ENCODE assay signal across 18 cellular contexts in the genomic region with DNA sequence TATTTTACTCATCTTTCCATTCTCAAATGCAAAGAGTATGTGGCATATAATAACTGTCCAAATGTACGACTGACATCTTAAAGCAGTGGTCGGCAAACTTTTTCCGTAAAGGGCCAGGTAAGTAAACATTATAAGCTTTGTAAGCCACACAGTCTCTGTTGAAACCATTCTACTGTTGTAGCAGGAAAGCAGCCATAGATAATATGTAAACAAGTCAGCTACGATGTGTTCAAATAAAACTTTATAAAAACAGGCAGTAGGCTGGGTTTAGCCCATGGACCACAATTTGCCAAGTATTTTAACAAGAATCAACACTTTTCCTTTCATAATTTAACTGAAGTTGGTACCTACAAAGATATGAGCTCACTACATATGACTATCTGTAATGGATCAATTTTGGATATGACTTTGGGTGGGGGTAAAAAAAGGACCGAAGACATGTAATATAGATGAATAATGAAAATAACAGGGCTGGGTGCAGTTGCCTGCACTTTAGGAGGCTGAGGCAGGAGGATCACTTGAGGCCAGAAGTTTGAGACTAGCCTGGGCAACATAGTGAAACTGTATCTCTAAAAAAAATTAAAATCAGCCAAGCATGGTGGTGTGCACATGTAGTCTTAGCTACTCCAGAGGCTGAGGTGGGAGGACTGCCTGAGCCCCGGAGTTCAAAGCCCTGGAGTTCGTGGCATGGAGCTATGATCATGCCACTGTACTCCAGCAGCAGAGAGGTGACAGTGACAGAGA. TPM values are rescaled to one million over a fixed set of nuclear protein-coding genes. Genes with fewer than 3 reads are reported as not detected.
DNase-seq lines count a peak whose midpoint lies in the region; ATAC-seq, FAIRE-seq and TF ChIP-seq lines count a peak whose summit lies in the region.
"Had no signal": no experiment of that assay in that cellular context is flagged by ENCODE, and none has a peak within 500 bp of the region (broad histone marks: within the 10 kb centered on the region; RNA-seq: fewer than 3 reads in every experiment).

No MANE protein-coding gene starts in this region.

- peaks cover 2 to 22% (median 7%) of the 10 kb centered on the region in 3 experiments; a peak in 6 of 7 replicates for H3K36me3 Mint-ChIP-seq in H9 (ENCODE audit: insufficient read depth in 1 of 3, low read depth in 3 of 3)

- POLR2A ChIA-PET in GM12878 (lab: Charles Lee) = interaction anchor here (0.6 to 0.7 kb wide), 2 partner anchors 11 to 1436 kb away, joined by 4 read pairs; no protein-coding TSS in a partner anchor

- H2BK12ac ChIP-seq in H9 (ENCODE audit: insufficient read length, low read depth, low read length) = no peak overlapping the region
- H2BK12ac ChIP-seq in trophoblast cell (ENCODE audit: low read length) = no peak overlapping the region

- WGBS in H9 (ENCODE audit: extremely low coverage, insufficient read length, low lambda C conversion rate) = no CpG with 5 or more reads among the region's 7 CpGs
- 89% methylated on average over 7 of the region's 7 CpGs for WGBS in GM12878 (ENCODE audit: insufficient coverage, insufficient replicate concordance, low lambda C conversion rate, missing lambda C conversion rate)
- WGBS in trophoblast cell (ENCODE audit: extremely low coverage, insufficient coverage, insufficient read length) = no CpG with 5 or more reads among the region's 7 CpGs
- 94% methylated on average over 7 of the region's 7 CpGs for WGBS in ovary, 3 donors

- DNase-seq in cardiac muscle cell (ENCODE audit: low read depth in 1 of 2, low spot score in 1 of 2) (no peak), Right ventricle myocardium superior (no peak), H9 (no peak), GM12878 (ENCODE audit: low read depth, low spot score) (no peak), trophoblast cell (no peak), ovary (no peak)
- DNase-seq in effector memory CD4-positive, alpha-beta T cell = no peak
- DNase-seq: C1 segment of cervical spinal cord, DND-41, KBM-7, MV-4-11, NCI-H1417 treated with DMSO at 0.1 percent for 48 hours, NCI-H187 treated with DMSO at 0.1 percent for 48 hours, NCI-H226, NCI-H526, PC-3 had no signal

- intact Hi-C loops in Right ventricle myocardium superior (cut with DNase I) = loop anchor here (10.0 kb wide), 1 partner anchor 74 kb away; no protein-coding TSS in a partner anchor
- intact Hi-C loops in GM12878 (cut with micrococcal nuclease; ENCODE audit: unreplicated experiment) = loop anchor here (10.0 kb wide), 1 partner anchor 144 kb away; no protein-coding TSS in a partner anchor
- intact Hi-C loops in ovary (cut with DNase I) = no loop called here

- H3K23me2 ChIP-seq in H9 (ENCODE audit: insufficient read length, low read depth, low read length, poor library complexity, severe bottlenecking) = no peaks in the 10 kb centered on the region

- CTCF ChIA-PET in GM12878 (lab: Yijun Ruan, JAX) = interaction anchor here (0.7 to 2.2 kb wide), 7 partner anchors 12 to 144 kb away, joined by 3 to 4 read pairs (median 3); no protein-coding TSS in a partner anchor

- peaks cover 3% of the 10 kb centered on the region for H3K79me1 ChIP-seq in H9 (ENCODE audit: insufficient read depth, low read depth, low read length, poor library complexity, severe bottlenecking)
- peaks cover 5% of the 10 kb centered on the region for H3K79me1 ChIP-seq in trophoblast cell (ENCODE audit: low read length)

- H3K9ac ChIP-seq in H9 (ENCODE audit: extremely low read depth, insufficient read length, low read length) (no peak overlapping the region), GM12878 (ENCODE audit: control insufficient read depth, insufficient read depth, low read length) (no peak overlapping the region), trophoblast cell (ENCODE audit: low read length) (no peak overlapping the region)

- H3K4ac ChIP-seq in H9 (ENCODE audit: low read depth, low read length) = no peak overlapping the region
- H3K4ac ChIP-seq in trophoblast cell (ENCODE audit: low read depth, low read length) = peak overlapping the region; percentile 96

- ATAC-seq in Right ventricle myocardium superior (ENCODE audit: poor library complexity) = no peak
- no peak for ATAC-seq in GM12878
- no peak for ATAC-seq in GM21528 (IDR thresholded peaks at IDR 0.05; ENCODE audit: low FRiP score, unreplicated experiment)
- ATAC-seq: PC-3 had no signal

- peak overlapping the region in 2 of 3 experiments; percentile 12 to 74; a peak in 2 of 7 replicates for H3K27ac Mint-ChIP-seq in H9

- H4K12ac ChIP-seq in trophoblast cell (ENCODE audit: low read depth, low read length) = no peak overlapping the region

- H3K23ac ChIP-seq in H9 (ENCODE audit: insufficient read length, low read depth, low read length) = no peak overlapping the region
- H3K23ac ChIP-seq in trophoblast cell (ENCODE audit: low read length) = no peak overlapping the region

- H2BK5ac ChIP-seq in H9 (ENCODE audit: insufficient read length, low read length) = no peak overlapping the region
- H2BK5ac ChIP-seq in trophoblast cell (ENCODE audit: low read depth, low read length, poor library complexity) = no peak overlapping the region

- H2AFZ ChIP-seq in H9 (ENCODE audit: low read length) = no peak overlapping the region
- no peak overlapping the region for H2AFZ ChIP-seq in GM12878 (ENCODE audit: control insufficient read depth, low read depth, low read length)
- H2AFZ ChIP-seq in trophoblast cell (ENCODE audit: insufficient read depth, low read length, poor library complexity) = no peak overlapping the region

- H3K9me3 ChIP-seq in cardiac muscle cell (ENCODE audit: low read depth) = no peaks in the 10 kb centered on the region
- no peaks in the 10 kb centered on the region for H3K9me3 ChIP-seq in H9 (ENCODE audit: control insufficient read depth, low read depth, low read length)
- H3K9me3 ChIP-seq in GM12878 (replicated peaks; ENCODE audit: control insufficient read depth, insufficient read depth, low read length) = no peaks in the 10 kb centered on the region
- H3K9me3 ChIP-seq in trophoblast cell (ENCODE audit: insufficient read depth, low read depth, low read length) = no peaks in the 10 kb centered on the region
- no peaks in the 10 kb centered on the region for H3K9me3 ChIP-seq in effector memory CD4-positive, alpha-beta T cell (ENCODE audit: control insufficient read depth, low read length)
- no peaks in the 10 kb centered on the region for H3K9me3 ChIP-seq in ovary

- RAD21 ChIA-PET in GM12878 (lab: Charles Lee; ENCODE audit: unreplicated experiment) = interaction anchor here (0.6 to 1.3 kb wide), 5 partner anchors 38 to 351 kb away, joined by 3 to 5 read pairs (median 3); no protein-coding TSS in a partner anchor

- H3K56ac ChIP-seq in H9 (ENCODE audit: insufficient read length, low read depth, low read length) = no peak overlapping the region

- H3K36me3 ChIP-seq in cardiac muscle cell = no peaks in the 10 kb centered on the region
- no peaks in the 10 kb centered on the region for H3K36me3 ChIP-seq in GM12878 (ENCODE audit: control insufficient read depth in 2 of 2, insufficient read depth in 2 of 2, low read length in 1 of 2)
- H3K36me3 ChIP-seq in trophoblast cell (ENCODE audit: control insufficient read depth in 1 of 2, insufficient read depth in 2 of 2, low read length in 2 of 2) = peaks cover 6 to 7% of the 10 kb centered on the region in 2 experiments
- H3K36me3 ChIP-seq in effector memory CD4-positive, alpha-beta T cell (ENCODE audit: control insufficient read depth, insufficient read depth, low read length) = no peaks in the 10 kb centered on the region
- no peaks in the 10 kb centered on the region for H3K36me3 ChIP-seq in ovary

- H3K27me3 Mint-ChIP-seq in H9 (ENCODE audit: low read depth) = no peaks in the 10 kb centered on the region

- H3K18ac ChIP-seq in H9 (ENCODE audit: insufficient read length, low read depth, low read length) (no peak overlapping the region), trophoblast cell (ENCODE audit: low read length) (no peak overlapping the region)

- H3K14ac ChIP-seq in H9 (ENCODE audit: insufficient read depth, low read length) (no peak overlapping the region), trophoblast cell (ENCODE audit: low read length) (no peak overlapping the region)

- SMC1A ChIA-PET in GM12878 (lab: Charles Lee; ENCODE audit: uncharacterized antibody, unreplicated experiment) = interaction anchor here (0.8 to 2.2 kb wide), 12 partner anchors 10 to 90 kb away, joined by 3 to 9 read pairs (median 4); no protein-coding TSS in a partner anchor

- no peaks in the 10 kb centered on the region for H4K20me1 ChIP-seq in H9 (ENCODE audit: control insufficient read depth, insufficient read depth, insufficient read length)
- H4K20me1 ChIP-seq in GM12878 (ENCODE audit: control insufficient read depth, insufficient read depth) = peaks cover 2% of the 10 kb centered on the region; the same call in 1 of the 2 replicates

- no peak overlapping the region for H3K4me2 ChIP-seq in H9 (ENCODE audit: insufficient read depth, insufficient read length, low read length)
- peak overlapping the region; percentile 28; the same call in 1 of the 2 replicates for H3K4me2 ChIP-seq in GM12878 (ENCODE audit: control insufficient read depth, insufficient read depth)
- no peak overlapping the region for H3K4me2 ChIP-seq in trophoblast cell (ENCODE audit: low read length)

- in situ Hi-C loops in GM12878 (cut with MboI) = no loop called here

- no peak for FAIRE-seq in GM12878 (lab: Jason Lieb, UNC)
- FAIRE-seq: H1 had no signal

- H3K27ac ChIP-seq in cardiac muscle cell (peak overlapping the region; percentile 25), H9 (ENCODE audit: insufficient read length, low read depth, low read length) (no peak overlapping the region), GM12878 (ENCODE audit: control insufficient read depth, insufficient read depth) (no peak overlapping the region), trophoblast cell (ENCODE audit: low read depth, low read length) (no peak overlapping the region), ovary (no peak overlapping the region)
- H3K27ac ChIP-seq in effector memory CD4-positive, alpha-beta T cell (ENCODE audit: insufficient read depth, low read length, poor library complexity, severe bottlenecking) = no peak overlapping the region

- no peak overlapping the region for H3K4me3 Mint-ChIP-seq in H9

- H2BK120ac ChIP-seq in H9 (ENCODE audit: low read depth, low read length, poor library complexity, severe bottlenecking) = no peak overlapping the region
- no peak overlapping the region for H2BK120ac ChIP-seq in trophoblast cell (ENCODE audit: insufficient read depth, low read length, poor library complexity)

- TF ChIP-seq CTCF in cardiac muscle cell (IDR thresholded peaks at IDR 0.05; ENCODE audit: low read depth, low read length) (no peak), H9 (conservative IDR thresholded peaks at IDR 0.05) (no peak), GM12878 (IDR thresholded peaks at IDR 0.05 in 2 of 3, conservative IDR thresholded peaks at IDR 0.05 in 1 of 3; ENCODE audit: control insufficient read depth in 2 of 3, extremely low read depth in 1 of 3, insufficient read depth in 1 of 3, low read depth in 3 of 3, low read length in 3 of 3) (no peak), ovary (IDR thresholded peaks at IDR 0.05) (no peak)

- no peaks in the 10 kb centered on the region for H3K27me3 ChIP-seq in cardiac muscle cell
- no peaks in the 10 kb centered on the region for H3K27me3 ChIP-seq in H9 (ENCODE audit: insufficient read depth, low read length)
- H3K27me3 ChIP-seq in GM12878 (replicated peaks in 1 of 2; ENCODE audit: control insufficient read depth in 2 of 2, insufficient read depth in 2 of 2, low read length in 1 of 2) = no peaks in the 10 kb centered on the region
- H3K27me3 ChIP-seq in trophoblast cell (ENCODE audit: insufficient read depth, low read length) = no peaks in the 10 kb centered on the region
- no peaks in the 10 kb centered on the region for H3K27me3 ChIP-seq in effector memory CD4-positive, alpha-beta T cell (replicated peaks; ENCODE audit: control insufficient read depth, insufficient read depth, low read length, poor library complexity, severe bottlenecking)
- H3K27me3 ChIP-seq in ovary = no peaks in the 10 kb centered on the region

- H2BK15ac ChIP-seq in H9 (ENCODE audit: low read depth, low read length) = no peak overlapping the region

- H3K4me3 ChIP-seq in cardiac muscle cell = no peak overlapping the region
- H3K4me3 ChIP-seq in GM12878 = no peak overlapping the region; the same call in 1 of the 2 replicates
- no peak overlapping the region for H3K4me3 ChIP-seq in trophoblast cell (ENCODE audit: low read depth, low read length)
- H3K4me3 ChIP-seq in effector memory CD4-positive, alpha-beta T cell (ENCODE audit: insufficient read depth, low read depth, low read length, poor library complexity, severe bottlenecking) = no peak overlapping the region
- H3K4me3 ChIP-seq in ovary = no peak overlapping the region

- no peaks in the 10 kb centered on the region for H3K9me3 Mint-ChIP-seq in H9

- no peak overlapping the region for H4K5ac ChIP-seq in H9 (ENCODE audit: insufficient read length, low read depth, low read length)

- no peak for TF ChIP-seq EP300 in GM12878 (IDR thresholded peaks at IDR 0.05; ENCODE audit: borderline replicate concordance in 1 of 2, control insufficient read depth in 1 of 2, low read depth in 2 of 2, low read length in 2 of 2)
- no peak for TF ChIP-seq EP300 in ovary (IDR thresholded peaks at IDR 0.05)

- TF ChIP-seq POLR2A in GM12878 (IDR thresholded peaks at IDR 0.05; ENCODE audit: low read depth, low read length) (no peak), ovary (IDR thresholded peaks at IDR 0.05) (no peak)

- H3K79me2 ChIP-seq in H9 (ENCODE audit: insufficient read depth, low read length) (peaks cover 21% of the 10 kb centered on the region; the same call in 1 of the 2 replicates), GM12878 (ENCODE audit: control insufficient read depth, insufficient read depth, low read length) (peaks cover 99% of the 10 kb centered on the region), trophoblast cell (ENCODE audit: control insufficient read depth, insufficient read depth, low read length, poor library complexity) (peaks cover 36% of the 10 kb centered on the region)

- no peak overlapping the region for H2AK5ac ChIP-seq in H9 (ENCODE audit: insufficient read length, low read length)
- no peak overlapping the region for H2AK5ac ChIP-seq in trophoblast cell (ENCODE audit: low read length)

- H4K91ac ChIP-seq in H9 (ENCODE audit: insufficient read length, low read depth, low read length) = no peak overlapping the region
- H4K91ac ChIP-seq in trophoblast cell (ENCODE audit: low read depth, low read length) = no peak overlapping the region

- peaks cover 35% of the 10 kb centered on the region for H3K4me1 ChIP-seq in cardiac muscle cell (ENCODE audit: low read depth)
- H3K4me1 ChIP-seq in H9 (ENCODE audit: insufficient read depth, low read length) = no peaks in the 10 kb centered on the region
- no peaks in the 10 kb centered on the region for H3K4me1 ChIP-seq in GM12878 (ENCODE audit: control insufficient read depth, insufficient read depth, low read length)
- peaks cover 5 to 7% of the 10 kb centered on the region in 2 experiments for H3K4me1 ChIP-seq in trophoblast cell (ENCODE audit: control insufficient read depth in 1 of 2, insufficient read depth in 2 of 2, low read length in 2 of 2)
- no peaks in the 10 kb centered on the region for H3K4me1 ChIP-seq in effector memory CD4-positive, alpha-beta T cell (ENCODE audit: control insufficient read depth, insufficient read depth, low read length, poor library complexity, severe bottlenecking)
- H3K4me1 ChIP-seq in ovary (ENCODE audit: insufficient read depth) = peaks cover 20% of the 10 kb centered on the region

- TF ChIP-seq RAD21 in GM12878 (IDR thresholded peaks at IDR 0.05; ENCODE audit: insufficient read depth, low read depth, low read length) = no peak

- H4K8ac ChIP-seq in H9 (replicated peaks; ENCODE audit: insufficient read length, low read depth, low read length) (no peak overlapping the region), trophoblast cell (ENCODE audit: low read depth, low read length) (no peak overlapping the region)

- no peak overlapping the region for H2BK20ac ChIP-seq in H9 (ENCODE audit: low read depth, low read length, poor library complexity, severe bottlenecking)

- H3K4me1 Mint-ChIP-seq in H9 = peaks cover 34 to 50% of the 10 kb centered on the region in 2 experiments

- BruUV-seq in GM12878 (replicated peaks; lab: Mats Ljungman, UMichigan) = no TSS peak

- no peak overlapping the region for H3T11ph ChIP-seq in H9 (ENCODE audit: low read length)

RNA-seq across cellular contexts. Expression of a gene that starts 5.7 kb away (rescaled TPM):
- total RNA-seq in cardiac muscle cell = 96.3 and 153 TPM in 2 replicates
- 180 and 204 TPM in 2 replicates for polyA plus RNA-seq in cardiac muscle cell
- total RNA-seq in Right ventricle myocardium superior = 114 TPM
- 86.6 and 96.2 TPM in 2 replicates for total RNA-seq in H9 (2021)
- total RNA-seq in GM12878 (2013; cell fraction: nucleolus; rRNA removed) = 134 and 138 TPM in 2 replicates
- 24.6 and 31.7 TPM in 2 replicates for total RNA-seq in GM12878 (2014; rRNA removed)
- total RNA-seq in GM12878 (2014; rRNA removed; fragmentation: Illumina TruSeq; extraction: Trizol) = 50.3 and 53.0 TPM in 2 replicates
- total RNA-seq in GM12878 (2021) = 57.5 and 62.0 TPM in 2 replicates
- polyA plus RNA-seq in GM12878 (2011; ENCODE audit: low read depth) = 16.7 TPM
- polyA plus RNA-seq in GM12878 (2011; rRNA removed) = 48.1 and 108 TPM in 2 replicates
- 13.5 and 19.8 TPM in 2 replicates for polyA plus RNA-seq in GM12878 (2011; cell fraction: cytosol; rRNA removed)
- polyA plus RNA-seq in GM12878 (2011; cell fraction: nucleus; rRNA removed) = 23.7 and 36.3 TPM in 2 replicates
- polyA plus RNA-seq in GM12878 (2012) = 21.9 and 34.0 TPM in 2 replicates
- 44.8 and 47.4 TPM in 2 replicates for polyA plus RNA-seq in GM12878 (2014; fragmentation: Illumina TruSeq; extraction: Trizol)
- 10 to 100 TPM; 37.4 to 40.3 TPM for polyA plus RNA-seq in GM12878 (2014; fragmentation: Nextera tagmentation; extraction: Ambion mirVana)
- polyA plus RNA-seq in GM12878 (2014; rRNA removed) = 22.5 and 31.1 TPM in 2 replicates
- 10 to 100 TPM; 55.5 to 62.2 TPM for polyA plus RNA-seq in GM12878 (2016; fragmentation: Nextera tagmentation; extraction: Ambion mirVana)
- polyA minus RNA-seq in GM12878 (2011; rRNA and poly(A)+ RNA removed) = 29.6 and 59.3 TPM in 2 replicates
- polyA minus RNA-seq in GM12878 (2011; cell fraction: cytosol; rRNA and poly(A)+ RNA removed) = 16.8 and 25.0 TPM in 2 replicates
- polyA minus RNA-seq in GM12878 (2011; cell fraction: nucleus; rRNA and poly(A)+ RNA removed) = 14.3 and 27.2 TPM in 2 replicates
- 450 and 451 TPM in 2 replicates for polyA plus RNA-seq in trophoblast cell (2013)
- total RNA-seq in ovary = 100 to 1,000 TPM in 5 of 7 donors, 10 to 100 TPM in 2; 56.9 to 175 (median 126) TPM
- 100 to 1,000 TPM in 1 of 2 donors, 10 to 100 TPM in 1; 40.0 to 144 TPM for polyA plus RNA-seq in ovary

Comparison
In these comparisons a context has a peak if more than half of its experiments do, and no peak if none do; other contexts are left out.
1. intact Hi-C loops: an anchor here in Right ventricle myocardium superior (10.0 kb wide) and GM12878 (10.0 kb wide); none called in ovary.